18 cellular contexts compared by ENCODE assay signal in genomic region chr6:43992126-43992663, GRCh38.
DNase-seq lines count a peak whose midpoint lies in the region; ATAC-seq and TF ChIP-seq lines count a peak whose summit lies in the region.
"Had no signal": no experiment of that assay in that cellular context is flagged by ENCODE, and none has a peak within 500 bp of the region (broad histone marks: within the 10 kb centered on the region; RNA-seq: fewer than 3 reads in every experiment).

No MANE protein-coding gene starts in this region.

- intact Hi-C loops in left ventricle myocardium inferior (cut with micrococcal nuclease) (no loop called here), Right ventricle myocardium inferior (cut with DNase I) (loop anchor here (1.0 kb wide), 1 partner anchor 37 kb away; no protein-coding TSS in a partner anchor), upper lobe of right lung (cut with DNase I) (no loop called here)
- intact Hi-C loops in CD4-positive, alpha-beta T cell (cut with DNase I, micrococcal nuclease): no loop called here

- H3K9me3 ChIP-seq in left ventricle myocardium inferior (replicated peaks) (no peaks in the 10 kb centered on the region), mesenchymal stem cell (ENCODE audit: control insufficient read depth, low read length) (no peaks in the 10 kb centered on the region), upper lobe of right lung (no peaks in the 10 kb centered on the region)
- no peaks in the 10 kb centered on the region for H3K9me3 ChIP-seq in CD4-positive, alpha-beta T cell (ENCODE audit: control insufficient read depth, low read length)
- H3K9me3 ChIP-seq: BLaER1 treated with 17β-estradiol and CSF1 and Interleukin-3, amounts not matched to agents 10 nM and 100 nM had no signal

- H3K4me3 ChIP-seq in left ventricle myocardium inferior (peak overlapping the region; percentile 19), mesenchymal stem cell (ENCODE audit: insufficient read depth in 1 of 2, low read depth in 1 of 2, low read length in 2 of 2) (no peak overlapping the region), upper lobe of right lung (no peak overlapping the region)
- H3K4me3 ChIP-seq: BLaER1 treated with 17β-estradiol and CSF1 and Interleukin-3, amounts not matched to agents 10 nM and 100 nM; GM23248 had no signal

- H3K4me3 Mint-ChIP-seq in CD4-positive, alpha-beta T cell: no peak overlapping the region

- H2BK12ac ChIP-seq in mesenchymal stem cell (ENCODE audit: low read length in 2 of 2): peak overlapping the region; percentile 14 to 92

- H3K27me3 Mint-ChIP-seq in CD4-positive, alpha-beta T cell: no peaks in the 10 kb centered on the region

- 91% methylated on average over 3 of the region's 4 CpGs for WGBS in mesenchymal stem cell

- H3K79me1 ChIP-seq in mesenchymal stem cell (replicated peaks; ENCODE audit: low read length, poor library complexity, severe bottlenecking): no peaks in the 10 kb centered on the region

- DNase-seq in DMS53 (lab: John Stamatoyannopoulos, UW) (peak; percentile 28), DMS53 treated with DMSO at 0.1 percent for 48 hours (lab: John Stamatoyannopoulos, UW; ENCODE audit: unreplicated experiment) (no peak), left ventricle myocardium inferior (no peak), Right ventricle myocardium inferior (ENCODE audit: missing footprints) (no peak), mesenchymal stem cell (no peak), upper lobe of right lung (peak; percentile 25), cerebellar cortex (ENCODE audit: low spot score) (no peak)
- DNase-seq in CD4-positive, alpha-beta T cell: no peak
- DNase-seq: 8988T, DMS153, GM23248, KG1, NCI-H510A, NCI-H82, SHP77 had no signal

- peaks cover 47% of the 10 kb centered on the region for H3K4me1 ChIP-seq in left ventricle myocardium inferior
- peaks cover 43% of the 10 kb centered on the region for H3K4me1 ChIP-seq in mesenchymal stem cell (ENCODE audit: control insufficient read depth, insufficient read depth, low read depth, low read length)
- H3K4me1 ChIP-seq in upper lobe of right lung: no peaks in the 10 kb centered on the region

- no peaks in the 10 kb centered on the region for H3K36me3 ChIP-seq in left ventricle myocardium inferior
- no peaks in the 10 kb centered on the region for H3K36me3 ChIP-seq in mesenchymal stem cell (ENCODE audit: control insufficient read depth in 1 of 2, insufficient read depth in 2 of 2, low read depth in 1 of 2, low read length in 2 of 2)
- no peaks in the 10 kb centered on the region for H3K36me3 ChIP-seq in upper lobe of right lung
- H3K36me3 ChIP-seq: BLaER1 treated with 17β-estradiol and CSF1 and Interleukin-3, amounts not matched to agents 10 nM and 100 nM had no signal

- peak overlapping the region in 1 of 2 experiments; percentile 37 for H3K4ac ChIP-seq in mesenchymal stem cell (ENCODE audit: low read depth in 1 of 2, low read length in 2 of 2)

- no peak overlapping the region for H2BK15ac ChIP-seq in mesenchymal stem cell (ENCODE audit: low read depth, poor library complexity, severe bottlenecking)

- no peaks in the 10 kb centered on the region for H3K9me3 Mint-ChIP-seq in CD4-positive, alpha-beta T cell

- H4K8ac ChIP-seq in mesenchymal stem cell (ENCODE audit: low read length): no peak overlapping the region

- no peak overlapping the region for H3K4me2 ChIP-seq in mesenchymal stem cell (ENCODE audit: low read length, poor library complexity, severe bottlenecking)

- no peak overlapping the region for H3K23ac ChIP-seq in mesenchymal stem cell (ENCODE audit: low read length in 2 of 2)

- no peaks in the 10 kb centered on the region for H3K27me3 ChIP-seq in left ventricle myocardium inferior (ENCODE audit: low read depth)
- peaks cover 0 to 4% of the 10 kb centered on the region in 2 experiments for H3K27me3 ChIP-seq in mesenchymal stem cell (ENCODE audit: control insufficient read depth in 1 of 2, insufficient read depth in 1 of 2, low read length in 2 of 2)
- no peaks in the 10 kb centered on the region for H3K27me3 ChIP-seq in upper lobe of right lung
- H3K27me3 ChIP-seq in CD4-positive, alpha-beta T cell (ENCODE audit: control insufficient read depth, insufficient read depth, low read length): no peaks in the 10 kb centered on the region
- H3K27me3 ChIP-seq: BLaER1 treated with 17β-estradiol and CSF1 and Interleukin-3, amounts not matched to agents 10 nM and 100 nM had no signal

- H3K27ac Mint-ChIP-seq in CD4-positive, alpha-beta T cell: no peak overlapping the region

- H3K14ac ChIP-seq in mesenchymal stem cell (ENCODE audit: low read length in 2 of 2): peak overlapping the region in 1 of 2 experiments; percentile 76

- no peaks in the 10 kb centered on the region for H3K4me1 Mint-ChIP-seq in CD4-positive, alpha-beta T cell (ENCODE audit: low read depth)

- peak overlapping the region in 1 of 2 experiments; percentile 81 for H3K18ac ChIP-seq in mesenchymal stem cell (ENCODE audit: low read depth in 1 of 2, low read length in 2 of 2)

- TF ChIP-seq CTCF in left ventricle myocardium inferior (IDR thresholded peaks at IDR 0.05; ENCODE audit: borderline replicate concordance) (no peak), upper lobe of right lung (IDR thresholded peaks at IDR 0.05) (no peak)
- no peak for TF ChIP-seq CTCF in CD4-positive, alpha-beta T cell (IDR thresholded peaks at IDR 0.05)

- ATAC-seq in Right ventricle myocardium inferior: no peak
- no peak for ATAC-seq in upper lobe of right lung
- no peak for ATAC-seq in CD4-positive, alpha-beta T cell (ENCODE audit: poor library complexity)
- ATAC-seq: Panc1 had no signal

- POLR2A ChIA-PET in CD4-positive, alpha-beta T cell (lab: Charles Lee): no interaction called here

- CTCF ChIA-PET in CD4-positive, alpha-beta T cell (lab: Charles Lee): no interaction called here

- H3K9ac ChIP-seq in mesenchymal stem cell (ENCODE audit: low read length): no peak overlapping the region
- H3K9ac ChIP-seq: BLaER1 treated with 17β-estradiol and CSF1 and Interleukin-3, amounts not matched to agents 10 nM and 100 nM; GM23248 had no signal

- peak overlapping the region; percentile 93 for H3K27ac ChIP-seq in left ventricle myocardium inferior (replicated peaks)
- H3K27ac ChIP-seq in mesenchymal stem cell (ENCODE audit: low read length, poor library complexity, severe bottlenecking): no peak overlapping the region
- no peak overlapping the region for H3K27ac ChIP-seq in upper lobe of right lung
- H3K27ac ChIP-seq in CD4-positive, alpha-beta T cell (ENCODE audit: low read depth, low read length): no peak overlapping the region
- H3K27ac ChIP-seq: BLaER1 treated with 17β-estradiol and CSF1 and Interleukin-3, amounts not matched to agents 10 nM and 100 nM; GM23248; HL-60 had no signal

- H2AFZ ChIP-seq in mesenchymal stem cell (ENCODE audit: low read depth, low read length): no peak overlapping the region
- H2AFZ ChIP-seq: GM23248 had no signal

- no peak overlapping the region for H2AK5ac ChIP-seq in mesenchymal stem cell (ENCODE audit: low read length, severe bottlenecking)

- no peak overlapping the region for H2BK5ac ChIP-seq in mesenchymal stem cell (ENCODE audit: low read depth, low read length, poor library complexity, severe bottlenecking)

- no peaks in the 10 kb centered on the region for H3K36me3 Mint-ChIP-seq in CD4-positive, alpha-beta T cell (ENCODE audit: low read depth)

- H2BK120ac ChIP-seq in mesenchymal stem cell (ENCODE audit: low read depth, low read length): no peak overlapping the region

- no peak overlapping the region for H4K91ac ChIP-seq in mesenchymal stem cell (ENCODE audit: low read length)

Comparison
In these comparisons a context has a peak if more than half of its experiments do, and no peak if none do; other contexts are left out.
1. DNase-seq: peak in DMS53 (single experiment) and upper lobe of right lung (single experiment); none in DMS53 treated with DMSO at 0.1 percent for 48 hours (single experiment), left ventricle myocardium inferior (single experiment), Right ventricle myocardium inferior (single experiment), mesenchymal stem cell (single experiment), cerebellar cortex (single experiment) and CD4-positive, alpha-beta T cell (0 of 10).